ENCODE assay signal across 30 cellular contexts in genomic region chr1:30365596-30365995, GRCh38.
"Had no signal": no experiment of that assay in that cellular context is flagged by ENCODE, and none has a peak within 500 bp of the region (broad histone marks: within the 10 kb centered on the region; RNA-seq: fewer than 3 reads in every experiment).

No MANE protein-coding gene starts in this region.

- DNase-seq: natural killer cell; occipital lobe; ovary; posterior cingulate gyrus; psoas muscle; right cardiac atrium; spleen; stimulated activated CD4-positive, alpha-beta T cell treated with anti-CD3 and anti-CD28 coated beads, Interleukin-12 subunit alpha, Interleukin-12 subunit beta, amount 100 ng/mL, for 4 hours; stimulated activated CD4-positive, alpha-beta T cell treated with anti-CD3 and anti-CD28 coated beads, Interleukin-2, amount 100 ng/mL, for 24 hours; stimulated activated CD4-positive, alpha-beta T cell treated with anti-CD3 and anti-CD28 coated beads, Interleukin-2, amount 100 ng/mL, for 48 hours; stimulated activated CD4-positive, alpha-beta T cell treated with anti-CD3 and anti-CD28 coated beads, Interleukin-4, amount 100 ng/mL, for 24 hours; stimulated activated naive B cell treated with anti-CD40 and anti-IgM and Interleukin-4, amounts not matched to agents 10 μg/mL and 1 μg/mL and 100 μg/mL, for 72 hours; stimulated activated naive CD4-positive, alpha-beta T cell treated with Interleukin-2 at 50 U/mL for 16 hours; stomach; thyroid gland; trophoblast cell; upper lobe of left lung had no signal

- H3K4me3 Mint-ChIP-seq: natural killer cell; nephron; neural progenitor cell; stimulated activated effector memory CD8-positive, alpha-beta T cell treated with anti-CD3 and anti-CD28 coated beads, Interleukin-12 subunit alpha, Interleukin-12 subunit beta, amount 100 ng/mL, for 72 hours; stimulated activated naive B cell treated with anti-CD40 and anti-IgM and Interleukin-4, amounts not matched to agents 10 μg/mL and 1 μg/mL and 100 μg/mL, for 72 hours; stimulated activated naive CD8-positive, alpha-beta T cell treated with anti-CD3 and anti-CD28 coated beads, Interleukin-15, Interleukin-2, amounts not matched to agents 100 ng/mL and 50 ng/mL, for 24 hours had no signal

- H3K27ac Mint-ChIP-seq: natural killer cell; nephron; neural progenitor cell; progenitor cell of endocrine pancreas; stimulated activated effector memory CD8-positive, alpha-beta T cell treated with anti-CD3 and anti-CD28 coated beads, Interleukin-12 subunit alpha, Interleukin-12 subunit beta, amount 100 ng/mL, for 72 hours; stimulated activated naive B cell treated with anti-CD40 and anti-IgM and Interleukin-4, amounts not matched to agents 10 μg/mL and 1 μg/mL and 100 μg/mL, for 72 hours; stimulated activated naive CD8-positive, alpha-beta T cell treated with anti-CD3 and anti-CD28 coated beads, Interleukin-15, Interleukin-2, amounts not matched to agents 100 ng/mL and 50 ng/mL, for 24 hours had no signal

- H3K9me3 Mint-ChIP-seq: natural killer cell; nephron; neural progenitor cell; stimulated activated effector memory CD8-positive, alpha-beta T cell treated with anti-CD3 and anti-CD28 coated beads, Interleukin-12 subunit alpha, Interleukin-12 subunit beta, amount 100 ng/mL, for 72 hours; stimulated activated naive B cell treated with anti-CD40 and anti-IgM and Interleukin-4, amounts not matched to agents 10 μg/mL and 1 μg/mL and 100 μg/mL, for 72 hours; stimulated activated naive CD8-positive, alpha-beta T cell treated with anti-CD3 and anti-CD28 coated beads, Interleukin-15, Interleukin-2, amounts not matched to agents 100 ng/mL and 50 ng/mL, for 24 hours had no signal

- H3K27me3 ChIP-seq: neural progenitor cell, ovary, thyroid gland, tibial nerve, upper lobe of left lung, vagina had no signal

- ATAC-seq: natural killer cell; psoas muscle; right cardiac atrium; sciatic nerve; stimulated activated effector memory CD8-positive, alpha-beta T cell treated with anti-CD3 and anti-CD28 coated beads, Interleukin-12 subunit alpha, Interleukin-12 subunit beta, amount 100 ng/mL, for 72 hours; stimulated activated naive B cell treated with anti-CD40 and anti-IgM and Interleukin-4, amounts not matched to agents 10 μg/mL and 1 μg/mL and 100 μg/mL, for 72 hours had no signal

- H3K9me3 ChIP-seq: ovary, psoas muscle, spleen, stomach, thoracic aorta, thyroid gland, tibial nerve, upper lobe of left lung, vagina had no signal

- H3K4me1 ChIP-seq: parathyroid adenoma, psoas muscle, spleen, stomach, thyroid gland, tibial nerve, upper lobe of left lung, vagina had no signal

- H3K4me3 ChIP-seq: neural progenitor cell, ovary, psoas muscle, skin epidermis, smooth muscle cell, spleen, stomach, thoracic aorta, thyroid gland, tibial nerve, upper lobe of left lung, vagina had no signal

- H3K36me3 ChIP-seq: neural progenitor cell, ovary, spleen, stomach, thoracic aorta, thyroid gland, tibial nerve, upper lobe of left lung, vagina had no signal

- FAIRE-seq: urothelium cell line had no signal

- H3K9ac ChIP-seq: neural progenitor cell, parathyroid adenoma had no signal

- H3K36me3 Mint-ChIP-seq: natural killer cell; neural progenitor cell; stimulated activated effector memory CD8-positive, alpha-beta T cell treated with anti-CD3 and anti-CD28 coated beads, Interleukin-12 subunit alpha, Interleukin-12 subunit beta, amount 100 ng/mL, for 72 hours; stimulated activated naive B cell treated with anti-CD40 and anti-IgM and Interleukin-4, amounts not matched to agents 10 μg/mL and 1 μg/mL and 100 μg/mL, for 72 hours had no signal

- H3K4me1 Mint-ChIP-seq: natural killer cell; nephron; stimulated activated effector memory CD8-positive, alpha-beta T cell treated with anti-CD3 and anti-CD28 coated beads, Interleukin-12 subunit alpha, Interleukin-12 subunit beta, amount 100 ng/mL, for 72 hours; stimulated activated naive B cell treated with anti-CD40 and anti-IgM and Interleukin-4, amounts not matched to agents 10 μg/mL and 1 μg/mL and 100 μg/mL, for 72 hours had no signal

- H3K27ac ChIP-seq: neural progenitor cell, ovary, parathyroid adenoma, psoas muscle, skin epidermis, spleen, stomach, thoracic aorta, thyroid gland, tibial nerve, upper lobe of left lung, vagina had no signal
